ENCODE assay signal across 1 cellular context in the genomic region with DNA sequence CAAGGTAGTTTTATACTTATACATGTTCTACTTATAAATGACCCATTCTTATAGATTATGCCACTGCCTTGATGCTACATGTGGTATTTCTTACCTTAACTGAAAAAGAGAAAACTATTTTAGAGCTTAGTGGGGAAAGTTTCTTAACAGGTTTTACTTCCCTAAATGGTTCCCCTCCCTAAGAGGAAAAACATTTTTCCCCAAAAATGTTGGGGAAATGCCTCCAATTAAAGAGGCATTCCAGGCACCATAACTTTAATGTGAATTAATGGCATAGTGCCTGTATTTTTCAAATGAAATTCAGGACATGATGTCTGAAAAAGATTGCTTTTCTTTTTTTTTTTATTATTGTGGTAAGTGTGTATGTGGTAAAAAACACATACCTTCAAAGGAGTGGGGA.
TF ChIP-seq lines count a peak whose summit lies in the region.

No MANE protein-coding gene starts in this region.

TF ChIP-seq in GM12878, 131 proteins besides CTCF, POLR2A, EP300 and RAD21 (continued from another document):
- no peak for TF ChIP-seq HSF1 (IDR thresholded peaks at IDR 0.05; ENCODE audit: low read depth, low read length)
- no peak for TF ChIP-seq SIX5 (IDR thresholded peaks at IDR 0.05; ENCODE audit: low read depth, low read length, severe bottlenecking)
- TF ChIP-seq IKZF2 (IDR thresholded peaks at IDR 0.05), result peak; percentile 52; a peak in 3 of 4 replicates
- TF ChIP-seq SMAD5 (IDR thresholded peaks at IDR 0.05; ENCODE audit: low read depth), result no peak
- no peak for TF ChIP-seq ZBTB33 (IDR thresholded peaks at IDR 0.05)
- peak; percentile 40; the same call in 1 of the 2 replicates for TF ChIP-seq NFIC (IDR thresholded peaks at IDR 0.05; ENCODE audit: low read depth, low read length)
- no peak for TF ChIP-seq USF2 (IDR thresholded peaks at IDR 0.05; ENCODE audit: borderline replicate concordance, low read depth, low read length)
- no peak for TF ChIP-seq KLF5 (IDR thresholded peaks at IDR 0.05; ENCODE audit: partially characterized antibody)
- no peak for TF ChIP-seq NR2C2 (IDR thresholded peaks at IDR 0.05; ENCODE audit: borderline replicate concordance, control insufficient read depth, insufficient read length, low read depth)
- TF ChIP-seq IRF3 (IDR thresholded peaks at IDR 0.05), result no peak
- TF ChIP-seq BRCA1 (IDR thresholded peaks at IDR 0.05; ENCODE audit: low read depth, low read length), result no peak
- no peak for TF ChIP-seq RAD51 (IDR thresholded peaks at IDR 0.05)
- peak; percentile 42; the same call in 1 of the 2 replicates for TF ChIP-seq IKZF1 (conservative IDR thresholded peaks at IDR 0.05)
- TF ChIP-seq STAT3 (IDR thresholded peaks at IDR 0.05; ENCODE audit: low read depth, low read length), result no peak
- peak; percentile 73; the same call in 1 of the 2 replicates for TF ChIP-seq RELB (IDR thresholded peaks at IDR 0.05; ENCODE audit: low read depth)
- no peak for TF ChIP-seq SREBF2 (IDR thresholded peaks at IDR 0.05; ENCODE audit: low read length)
- TF ChIP-seq TAF1 (IDR thresholded peaks at IDR 0.05; ENCODE audit: borderline replicate concordance, low read depth, low read length), result no peak
- TF ChIP-seq TBL1XR1 (IDR thresholded peaks at IDR 0.05; ENCODE audit: low read depth, low read length), result no peak
- TF ChIP-seq KDM1A (IDR thresholded peaks at IDR 0.05; ENCODE audit: borderline replicate concordance), result no peak
- TF ChIP-seq CBX3 (IDR thresholded peaks at IDR 0.05; ENCODE audit: borderline replicate concordance, low read depth), result no peak
- TF ChIP-seq NFYA (IDR thresholded peaks at IDR 0.05; ENCODE audit: borderline replicate concordance, low read depth, low read length), result no peak
- TF ChIP-seq NFXL1 (IDR thresholded peaks at IDR 0.05; ENCODE audit: borderline replicate concordance), result no peak
- no peak for TF ChIP-seq MTA2 (IDR thresholded peaks at IDR 0.05; ENCODE audit: low read depth)
- no peak for TF ChIP-seq PBX3 (IDR thresholded peaks at IDR 0.05; ENCODE audit: insufficient replicate concordance, low read depth, low read length)
- peak; percentile 55 for TF ChIP-seq RUNX3 (IDR thresholded peaks at IDR 0.05; ENCODE audit: low read length)
- TF ChIP-seq ZBTB11 (CRISPR knock-in tag; IDR thresholded peaks at IDR 0.05), result no peak
- TF ChIP-seq SIN3A (IDR thresholded peaks at IDR 0.05; ENCODE audit: low read depth, low read length), result no peak
- no peak for TF ChIP-seq SMARCA5 (IDR thresholded peaks at IDR 0.05)
- no peak for TF ChIP-seq FOXM1 (IDR thresholded peaks at IDR 0.05; ENCODE audit: low read depth, low read length)
- TF ChIP-seq MEF2A (IDR thresholded peaks at IDR 0.05; ENCODE audit: insufficient read depth, low read depth, low read length), result no peak
